In the genomic region with DNA sequence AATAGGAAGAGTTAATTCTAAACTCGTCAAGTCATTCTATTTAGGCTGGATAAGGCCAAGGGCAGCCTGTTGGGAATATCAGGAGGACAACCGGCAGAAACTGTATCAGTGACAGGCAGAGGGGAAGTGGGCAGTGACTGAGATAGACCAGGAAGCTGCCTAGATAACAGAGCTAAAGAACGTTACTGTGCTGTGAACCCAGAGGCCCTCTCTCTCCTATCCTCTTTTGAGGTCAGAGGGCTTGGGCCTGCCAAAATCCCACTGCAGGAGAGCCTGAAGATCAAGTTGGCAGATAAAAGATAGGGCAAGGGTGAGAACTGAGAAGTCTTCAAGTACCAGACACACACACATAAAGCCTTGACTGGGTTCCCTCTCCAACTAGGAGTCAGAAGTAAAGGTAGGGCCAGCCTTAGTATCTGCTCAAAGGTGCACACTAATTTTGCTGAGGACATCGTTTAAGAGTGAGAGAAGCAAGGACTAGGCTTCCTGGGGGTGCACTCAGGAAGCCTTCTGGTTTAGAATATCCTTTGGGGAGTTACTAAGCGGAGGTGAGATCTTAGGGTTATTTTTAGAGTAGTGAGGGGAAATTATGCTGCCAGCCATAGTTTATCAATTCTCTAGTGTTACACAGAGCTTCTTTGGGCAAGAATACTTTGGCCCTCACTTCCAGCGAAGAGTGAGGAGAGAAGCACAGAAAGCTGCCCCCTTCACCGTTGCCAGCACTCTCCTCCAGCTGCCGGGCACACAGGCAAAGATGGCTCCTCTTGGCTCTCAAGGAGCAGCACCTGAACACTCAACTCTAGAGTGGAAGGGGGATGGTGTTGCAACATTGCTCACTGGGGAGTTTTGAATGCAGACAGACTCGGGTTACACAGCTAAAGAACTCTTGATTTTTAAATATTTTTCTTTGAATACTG, we compare ENCODE assay signal across 13 cellular contexts. TPM values are rescaled to one million over a fixed set of nuclear protein-coding genes. Genes with fewer than 3 reads are reported as not detected.
DNase-seq lines count a peak whose midpoint lies in the region; ATAC-seq and TF ChIP-seq lines count a peak whose summit lies in the region.
"Had no signal": no experiment of that assay in that cellular context is flagged by ENCODE, and none has a peak within 500 bp of the region (broad histone marks: within the 10 kb centered on the region; RNA-seq: fewer than 3 reads in every experiment).

No MANE protein-coding gene starts in this region.

- H3K9ac ChIP-seq in Karpas-422 (ENCODE audit: low read length): no peak overlapping the region

- H3K36me3 ChIP-seq in Karpas-422 (ENCODE audit: insufficient read depth, low read length) (peaks cover 5% of the 10 kb centered on the region; the same call in 1 of the 2 replicates), gastroesophageal sphincter (peaks cover 0 to 24% of the 10 kb centered on the region in 2 donors)
- H3K36me3 ChIP-seq: breast epithelium had no signal

- no peaks in the 10 kb centered on the region for H3K9me3 ChIP-seq in Karpas-422 (ENCODE audit: low read length)
- H3K9me3 ChIP-seq in gastroesophageal sphincter: no peaks in the 10 kb centered on the region
- H3K9me3 ChIP-seq: breast epithelium, tibial artery had no signal

- no peak for TF ChIP-seq EP300 in gastroesophageal sphincter (IDR thresholded peaks at IDR 0.05)

- H4K20me1 ChIP-seq in Karpas-422 (ENCODE audit: insufficient read depth, low read depth, low read length): no peaks in the 10 kb centered on the region

- no peak for TF ChIP-seq POLR2A in gastroesophageal sphincter (IDR thresholded peaks at IDR 0.05)

- H3K79me2 ChIP-seq in Karpas-422 (ENCODE audit: low read length): no peaks in the 10 kb centered on the region

- no peak for TF ChIP-seq CTCF in gastroesophageal sphincter (IDR thresholded peaks at IDR 0.05)

- WGBS in gastroesophageal sphincter (ENCODE audit: low coverage in 1 of 2), 2 donors: 64 to 68% methylated on average over 6 to 8 of the region's 9 CpGs

- H3K27me3 ChIP-seq in Karpas-422 (ENCODE audit: low read length) (no peaks in the 10 kb centered on the region), gastroesophageal sphincter (no peaks in the 10 kb centered on the region)
- H3K27me3 ChIP-seq: breast epithelium, tibial artery had no signal

- peak; percentile 51 for ATAC-seq in GM19452 (IDR thresholded peaks at IDR 0.05; ENCODE audit: unreplicated experiment)
- no peak for ATAC-seq in gastroesophageal sphincter
- ATAC-seq in stimulated activated naive CD8-positive, alpha-beta T cell treated with anti-CD3 and anti-CD28 coated beads, Interleukin-15, Interleukin-2, amounts not matched to agents 100 U/mL and 50 U/mL, for 24 hours: peak; percentile 32

- no peak overlapping the region for H2AFZ ChIP-seq in Karpas-422 (ENCODE audit: low read length)

- DNase-seq in Karpas-422 (no peak), NCI-H2227 treated with DMSO at 0.1 percent for 48 hours (lab: John Stamatoyannopoulos, UW) (no peak)
- no peak for DNase-seq in stimulated activated naive CD8-positive, alpha-beta T cell treated with anti-CD3 and anti-CD28 coated beads, Interleukin-15, Interleukin-2, amounts not matched to agents 100 U/mL and 50 U/mL, for 24 hours
- DNase-seq in activated naive CD4-positive, alpha-beta T cell (lab: John Stamatoyannopoulos, UW): no peak
- DNase-seq in effector CD8-positive, alpha-beta T cell (lab: John Stamatoyannopoulos, UW): no peak
- DNase-seq: GF-D8; NCI-H345; stimulated activated CD4-positive, alpha-beta T cell treated with anti-CD3 and anti-CD28 coated beads, Interleukin-4, amount 100 ng/mL, for 24 hours; SW 1271; tibial artery had no signal

- no peak overlapping the region for H3K4me3 ChIP-seq in Karpas-422 (ENCODE audit: low read length)
- no peak overlapping the region for H3K4me3 ChIP-seq in gastroesophageal sphincter
- H3K4me3 ChIP-seq: breast epithelium, tibial artery had no signal

- H3K27ac ChIP-seq in Karpas-422 (ENCODE audit: low read length) (no peak overlapping the region), gastroesophageal sphincter (peak overlapping the region in 3 of 4 donors; percentile 28 to 56 (median 44))
- H3K27ac ChIP-seq: tibial artery had no signal

- H3K4me1 ChIP-seq in Karpas-422 (ENCODE audit: low read length) (peaks cover 52% of the 10 kb centered on the region), gastroesophageal sphincter (peaks cover 0 to 66% (median 11%) of the 10 kb centered on the region in 3 donors)
- H3K4me1 ChIP-seq: breast epithelium had no signal

- H3K9me2 ChIP-seq in Karpas-422 (replicated peaks; ENCODE audit: insufficient read depth, low read length): no peaks in the 10 kb centered on the region

- peak overlapping the region; percentile 25 for H3K4me2 ChIP-seq in Karpas-422 (ENCODE audit: low read depth, low read length, poor library complexity, severe bottlenecking)

RNA-seq across cellular contexts. Expression of a gene that starts 9.8 kb away (rescaled TPM):
- 2.7 and 3.1 TPM in 2 replicates for total RNA-seq in Karpas-422 (2014; rRNA removed; shearing (Covaris generic); ENCODE audit: low replicate concordance)
- 100 to 1,000 TPM in 3 of 4 donors, 10 to 100 TPM in 1; 72.8 to 192 (median 129) TPM for total RNA-seq in gastroesophageal sphincter

Comparison
In these comparisons a context has a peak if more than half of its experiments do, and no peak if none do; other contexts are left out.
1. RNA of a gene that starts 9.8 kb away (total RNA-seq): 72.8 to 192 TPM in gastroesophageal sphincter; 2.7 to 3.1 TPM in Karpas-422; every median in the first group is over 10 times any median in the second.